In genomic region chr1:226109829-226110248, GRCh38 we compare ENCODE assay signal across 8 cellular contexts. TPM values are rescaled to one million over a fixed set of nuclear protein-coding genes. Genes with fewer than 3 reads are reported as not detected.
DNase-seq lines count a peak whose midpoint lies in the region; ATAC-seq and TF ChIP-seq lines count a peak whose summit lies in the region.

No MANE protein-coding gene starts in this region.

- POLR2A ChIA-PET in GM10248 (lab: Yijun Ruan, JAX): interaction anchor here (0.7 to 2.4 kb wide), 4 partner anchors 26 to 111 kb away, joined by 3 to 7 read pairs (median 4); partner anchors contain the start of genes H3-3A and SDE2

- DNase-seq in GM10248 (ENCODE audit: extremely low spot score) (peak; percentile 96), NCI-H1092 treated with DMSO at 0.1 percent for 48 hours (lab: John Stamatoyannopoulos, UW) (peak; percentile 87), SW480 (ENCODE audit: low spot score) (peak; percentile 88), adipocyte (ENCODE audit: low read depth) (peak; percentile 92), heart left ventricle (peak; percentile 93 to 95 (median 93)), posterior cingulate gyrus (peak; percentile 73 to 98 (median 90)), upper lobe of right lung (peak; percentile 95)

- 0 to 1% (median 1%) methylated on average over 9 to 57 of the region's 57 CpGs for WGBS in heart left ventricle, 4 donors

- TF ChIP-seq CTCF in GM10248 (IDR thresholded peaks at IDR 0.05; ENCODE audit: control extremely low read depth, extremely low read depth, low read depth, missing control alignments): no peak
- TF ChIP-seq CTCF in heart left ventricle (IDR thresholded peaks at IDR 0.05): peak in 7 of 12 donors; percentile 9 to 36 (median 22)
- TF ChIP-seq CTCF in upper lobe of right lung (IDR thresholded peaks at IDR 0.05): no peak

- H3K27ac ChIP-seq in heart left ventricle (peak overlapping the region; percentile 94 to 100 (median 100)), upper lobe of right lung (peak overlapping the region; percentile 98)

- intact Hi-C loops in heart left ventricle (cut with DNase I): loop anchor here in 6 of 10 donors (1.0 to 10.0 kb wide), 8 partner anchors 45 to 115 kb away; partner anchors contain the start of genes SDE2 (in 4 of the 6) and H3-3A (in 2 of the 6)
- intact Hi-C loops in posterior cingulate gyrus (cut with DNase I): loop anchor here (1.0 kb wide), 1 partner anchor 46 kb away; no protein-coding TSS in a partner anchor
- intact Hi-C loops in upper lobe of right lung (cut with DNase I): no loop called here

- H3K4me1 ChIP-seq in adipocyte (ENCODE audit: control insufficient read depth, insufficient read depth, low read length) (peaks cover 22% of the 10 kb centered on the region), heart left ventricle (peaks cover 0 to 38% (median 33%) of the 10 kb centered on the region in 12 donors), upper lobe of right lung (peaks cover 20% of the 10 kb centered on the region)

- CTCF ChIA-PET in GM10248 (lab: Yijun Ruan, JAX): interaction anchor here (0.9 to 7.2 kb wide), 7 partner anchors 10 to 45 kb away, joined by 4 to 78 read pairs (median 27); no protein-coding TSS in a partner anchor

- H3K27me3 ChIP-seq in adipocyte (replicated peaks; ENCODE audit: control insufficient read depth, insufficient read depth, low read length) (no peaks in the 10 kb centered on the region), heart left ventricle (no peaks in the 10 kb centered on the region), upper lobe of right lung (no peaks in the 10 kb centered on the region)

- ATAC-seq in HG02571 (IDR thresholded peaks at IDR 0.05; ENCODE audit: unreplicated experiment): peak; percentile 71
- peak; percentile 86 to 89 (median 86) for ATAC-seq in heart left ventricle
- ATAC-seq in upper lobe of right lung: peak; percentile 91

- H3K36me3 ChIP-seq in adipocyte (ENCODE audit: control insufficient read depth, insufficient read depth, low read length, severe bottlenecking): no peaks in the 10 kb centered on the region
- H3K36me3 ChIP-seq in heart left ventricle: no peaks in the 10 kb centered on the region
- no peaks in the 10 kb centered on the region for H3K36me3 ChIP-seq in upper lobe of right lung

- peak overlapping the region; percentile 87 for H3K9ac ChIP-seq in adipocyte (ENCODE audit: low read length)

- peak overlapping the region; percentile 84 for H3K4me3 ChIP-seq in adipocyte (ENCODE audit: low read length)
- H3K4me3 ChIP-seq in heart left ventricle: peak overlapping the region; percentile 60 to 87 (median 69)
- H3K4me3 ChIP-seq in upper lobe of right lung: peak overlapping the region; percentile 81

- TF ChIP-seq POLR2A in heart left ventricle (IDR thresholded peaks at IDR 0.05): no peak

- H3K9me3 ChIP-seq in adipocyte (ENCODE audit: control insufficient read depth, low read length) (no peaks in the 10 kb centered on the region), heart left ventricle (no peaks in the 10 kb centered on the region), upper lobe of right lung (no peaks in the 10 kb centered on the region)

RNA-seq across cellular contexts. Expression of gene H3-3A, which starts 47.3 kb away (rescaled TPM):
- total RNA-seq in heart left ventricle (100 to 1,000 TPM; 241 to 386 (median 298) TPM), upper lobe of right lung (435 TPM)
- 100 to 1,000 TPM; 412 to 471 TPM for polyA plus RNA-seq in heart left ventricle

Comparison
In these comparisons a context has a peak if more than half of its experiments do, and no peak if none do; other contexts are left out.
1. Peak in every context shown above with its lines: DNase-seq, ATAC-seq, H3K4me3 ChIP-seq and H3K27ac ChIP-seq.
2. CTCF ChIP-seq: peak in heart left ventricle (7 of 12); none in GM10248 (single experiment) and upper lobe of right lung (single experiment).